8 cellular contexts compared by ENCODE assay signal in the genomic region with DNA sequence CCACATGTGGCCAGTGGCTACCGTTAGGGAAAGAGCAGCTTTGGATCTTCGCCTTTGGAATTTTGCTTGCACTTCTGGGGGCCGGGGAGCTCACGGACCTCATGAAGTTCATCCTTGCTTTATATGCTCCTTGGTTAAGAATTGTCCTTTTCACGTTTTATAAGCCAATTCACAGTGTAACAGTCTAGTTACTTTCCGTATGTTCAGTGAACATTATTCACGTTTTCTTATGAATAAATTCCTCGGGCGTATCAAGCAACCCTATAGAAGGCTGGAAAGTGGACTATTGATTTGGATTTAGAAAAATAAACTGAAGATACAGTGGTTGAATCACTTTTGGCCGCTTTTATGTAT. TPM values are rescaled to one million over a fixed set of nuclear protein-coding genes. Genes with fewer than 3 reads are reported as not detected.
DNase-seq lines count a peak whose midpoint lies in the region; ATAC-seq and TF ChIP-seq lines count a peak whose summit lies in the region.

No MANE protein-coding gene starts in this region.

- H3K36me3 Mint-ChIP-seq in activated T-cell treated with anti-CD3 and anti-CD28 coated beads, Interleukin-2, amount 50 U/mL, for 4 hours (ENCODE audit: insufficient read depth): peaks cover 7% of the 10 kb centered on the region
- peaks cover 7% of the 10 kb centered on the region for H3K36me3 Mint-ChIP-seq in activated naive CD8-positive, alpha-beta T cell treated with anti-CD3 and anti-CD28 coated beads for 36 hours

- no peak for TF ChIP-seq CTCF in tibial nerve (IDR thresholded peaks at IDR 0.05)

- no peaks in the 10 kb centered on the region for H3K9me3 ChIP-seq in tibial nerve

- TF ChIP-seq EP300 in tibial nerve (IDR thresholded peaks at IDR 0.05): no peak

- H3K27me3 ChIP-seq in tibial nerve: no peaks in the 10 kb centered on the region

- H3K27ac ChIP-seq in tibial nerve: peak overlapping the region in 3 of 4 donors; percentile 97 to 99 (median 97)

- no peak for DNase-seq in activated T-cell treated with anti-CD3 and anti-CD28 coated beads, Interleukin-2, amount 50 U/mL, for 4 hours
- DNase-seq in activated T-cell treated with anti-CD3 and anti-CD28 coated beads for 4 hours (no peak), left kidney (ENCODE audit: low read depth, low spot score) (peak; percentile 14), tibial nerve (ENCODE audit: low spot score in 2 of 2) (no peak), 8988T (no peak)
- no peak for DNase-seq in activated naive CD8-positive, alpha-beta T cell treated with anti-CD3 and anti-CD28 coated beads for 36 hours
- DNase-seq in activated CD4-positive, CD25-positive, alpha-beta regulatory T cell treated with anti-CD3 and anti-CD28 coated beads, Interleukin-2, amount 50 U/mL, for 72 hours: no peak

- ATAC-seq in activated T-cell treated with anti-CD3 and anti-CD28 coated beads, Interleukin-2, amount 50 U/mL, for 4 hours: no peak
- ATAC-seq in HG03159 (IDR thresholded peaks at IDR 0.05; ENCODE audit: unreplicated experiment): no peak

- peaks cover 34% of the 10 kb centered on the region for H3K4me1 Mint-ChIP-seq in activated T-cell treated with anti-CD3 and anti-CD28 coated beads, Interleukin-2, amount 50 U/mL, for 4 hours (ENCODE audit: low read depth)
- H3K4me1 Mint-ChIP-seq in activated naive CD8-positive, alpha-beta T cell treated with anti-CD3 and anti-CD28 coated beads for 36 hours: peaks cover 27% of the 10 kb centered on the region

- peaks cover 0 to 39% (median 20%) of the 10 kb centered on the region in 4 donors for H3K4me1 ChIP-seq in tibial nerve

- peaks cover 31% of the 10 kb centered on the region for H3K27me3 Mint-ChIP-seq in activated T-cell treated with anti-CD3 and anti-CD28 coated beads, Interleukin-2, amount 50 U/mL, for 4 hours (ENCODE audit: low read depth)
- peaks cover 8% of the 10 kb centered on the region for H3K27me3 Mint-ChIP-seq in activated naive CD8-positive, alpha-beta T cell treated with anti-CD3 and anti-CD28 coated beads for 36 hours

- WGBS in tibial nerve, 2 donors: 11 to 14% methylated on average over 10 of the region's 10 CpGs

- peak overlapping the region; percentile 78 to 98 (median 90) for H3K4me3 ChIP-seq in tibial nerve

- H3K36me3 ChIP-seq in tibial nerve: peaks cover 0 to 4% (median 0%) of the 10 kb centered on the region in 3 donors

- TF ChIP-seq POLR2A in tibial nerve (IDR thresholded peaks at IDR 0.05): no peak

- H3K9me3 Mint-ChIP-seq in activated T-cell treated with anti-CD3 and anti-CD28 coated beads, Interleukin-2, amount 50 U/mL, for 4 hours: no peaks in the 10 kb centered on the region
- no peaks in the 10 kb centered on the region for H3K9me3 Mint-ChIP-seq in activated naive CD8-positive, alpha-beta T cell treated with anti-CD3 and anti-CD28 coated beads for 36 hours

- H3K4me3 Mint-ChIP-seq in activated T-cell treated with anti-CD3 and anti-CD28 coated beads, Interleukin-2, amount 50 U/mL, for 4 hours: peak overlapping the region; percentile 90
- peak overlapping the region; percentile 84 for H3K4me3 Mint-ChIP-seq in activated naive CD8-positive, alpha-beta T cell treated with anti-CD3 and anti-CD28 coated beads for 36 hours

- H3K27ac Mint-ChIP-seq in activated naive CD8-positive, alpha-beta T cell treated with anti-CD3 and anti-CD28 coated beads for 36 hours: no peak overlapping the region

RNA-seq across cellular contexts. Expression of a gene that starts 0.7 kb away (rescaled TPM):
- 10 to 100 TPM; 23.2 to 26.8 (median 25.7) TPM for total RNA-seq in activated T-cell treated with anti-CD3 and anti-CD28 coated beads, Interleukin-2, amount 50 U/mL, for 4 hours
- 10 to 100 TPM; 15.1 to 17.0 TPM for total RNA-seq in activated naive CD8-positive, alpha-beta T cell treated with anti-CD3 and anti-CD28 coated beads for 36 hours
- 100 to 1,000 TPM in 2 of 4 donors, 10 to 100 TPM in 2; 73.5 to 117 (median 98.2) TPM for total RNA-seq in tibial nerve
